In the genomic region with DNA sequence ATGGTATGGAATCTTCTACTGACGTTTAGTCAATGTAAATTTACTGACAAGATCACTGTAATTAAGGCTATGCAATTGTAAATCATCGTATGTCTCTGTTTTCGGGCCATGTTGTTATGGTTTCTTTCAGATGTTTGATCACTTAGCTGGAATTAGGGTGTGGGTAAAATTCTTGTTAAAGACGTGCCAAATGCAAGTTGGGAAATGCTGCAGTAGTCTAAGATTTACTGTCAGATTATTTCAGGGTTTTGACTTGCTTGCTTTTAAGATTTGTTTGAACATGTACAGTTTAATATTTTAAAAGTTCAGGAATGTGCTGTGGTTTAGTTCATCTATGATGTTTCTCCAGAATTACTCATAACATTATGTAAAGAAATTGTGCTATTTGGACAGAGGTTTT, we compare ENCODE assay signal across 13 cellular contexts. TPM values are rescaled to one million over a fixed set of nuclear protein-coding genes. Genes with fewer than 3 reads are reported as not detected.
DNase-seq lines count a peak whose midpoint lies in the region; ATAC-seq, FAIRE-seq and TF ChIP-seq lines count a peak whose summit lies in the region.
"Had no signal": no experiment of that assay in that cellular context is flagged by ENCODE, and none has a peak within 500 bp of the region (broad histone marks: within the 10 kb centered on the region; RNA-seq: fewer than 3 reads in every experiment).

No MANE protein-coding gene starts in this region.

- H3K36me3 ChIP-seq in lower lobe of right lung (no peaks in the 10 kb centered on the region), small intestine (ENCODE audit: control insufficient read depth in 2 of 2, insufficient read depth in 2 of 2, low read length in 2 of 2) (no peaks in the 10 kb centered on the region)
- H3K36me3 ChIP-seq: HAP-1, spleen had no signal

- peak; percentile 43 to 56 for ATAC-seq in lower lobe of right lung

- TF ChIP-seq CTCF in lower lobe of right lung (IDR thresholded peaks at IDR 0.05): no peak

- H3K27ac ChIP-seq in lower lobe of right lung (peak overlapping the region; percentile 54), small intestine (ENCODE audit: low read depth in 1 of 2, low read length in 1 of 2) (no peak overlapping the region)
- H3K27ac ChIP-seq: spleen had no signal

- H3K27me3 ChIP-seq in lower lobe of right lung (ENCODE audit: low read depth) (no peaks in the 10 kb centered on the region), small intestine (ENCODE audit: control insufficient read depth in 2 of 2, insufficient read depth in 2 of 2, low read length in 2 of 2) (no peaks in the 10 kb centered on the region)
- H3K27me3 ChIP-seq: spleen had no signal

- WGBS in small intestine, 3 donors: 33 to 48% (median 35%) methylated on average over 4 of the region's 4 CpGs

- peaks cover 30% of the 10 kb centered on the region for H3K4me1 ChIP-seq in lower lobe of right lung
- peaks cover 0 to 8% of the 10 kb centered on the region in 2 donors for H3K4me1 ChIP-seq in small intestine (ENCODE audit: control insufficient read depth in 2 of 2, insufficient read depth in 1 of 2, low read depth in 1 of 2, low read length in 1 of 2)
- H3K4me1 ChIP-seq: HAP-1 had no signal

- intact Hi-C loops in lower lobe of right lung (cut with DNase I): no loop called here

- no peaks in the 10 kb centered on the region for H3K9me3 ChIP-seq in lower lobe of right lung
- H3K9me3 ChIP-seq in small intestine (ENCODE audit: control insufficient read depth, low read depth): no peaks in the 10 kb centered on the region
- H3K9me3 ChIP-seq: HAP-1, spleen had no signal

- H3K4me3 ChIP-seq in lower lobe of right lung (no peak overlapping the region), small intestine (ENCODE audit: low read depth in 1 of 2, low read length in 2 of 2) (no peak overlapping the region)
- H3K4me3 ChIP-seq: HAP-1, spleen had no signal

- CTCF ChIA-PET in HEK293T (lab: Yijun Ruan, JAX): interaction anchor here (0.6 kb wide), 1 partner anchor 100 kb away, joined by 3 read pairs; no protein-coding TSS in a partner anchor

- DNase-seq in AG08396 (ENCODE audit: low spot score) (peak; percentile 30), HEK293T (ENCODE audit: extremely low spot score) (no peak), astrocyte of the hippocampus (ENCODE audit: low read depth, low spot score) (peak; percentile 51), lower lobe of right lung (no peak), NK-92 (lab: John Stamatoyannopoulos, UW; ENCODE audit: unreplicated experiment) (no peak), frontal cortex (ENCODE audit: low spot score in 2 of 2) (no peak), cerebellar nuclear complex (lab: John Stamatoyannopoulos, UW) (no peak), small intestine (no peak)
- DNase-seq: left ventricle myocardium superior, NCI-H1694 treated with DMSO at 0.1 percent for 48 hours, spleen had no signal

- FAIRE-seq in frontal cortex (lab: Jason Lieb, UNC): no peak
- no peak for FAIRE-seq in small intestine (lab: Jason Lieb, UNC)
- FAIRE-seq: endothelial cell of umbilical vein had no signal

- POLR2A ChIA-PET in HEK293T (lab: Yijun Ruan, JAX): interaction anchor here (1.1 to 5.6 kb wide), 2 partner anchors 10 to 86 kb away, joined by 3 to 35 read pairs; a partner anchor contains a TSS

TF ChIP-seq in HEK293T, 16 proteins besides CTCF, POLR2A, EP300 and RAD21:
- TF ChIP-seq TARDBP (IDR thresholded peaks at IDR 0.05) (no peak), ELF4 (IDR thresholded peaks at IDR 0.05) (no peak), LEF1 (IDR thresholded peaks at IDR 0.05; ENCODE audit: borderline replicate concordance) (no peak)
- TF ChIP-seq, protein P1, sequence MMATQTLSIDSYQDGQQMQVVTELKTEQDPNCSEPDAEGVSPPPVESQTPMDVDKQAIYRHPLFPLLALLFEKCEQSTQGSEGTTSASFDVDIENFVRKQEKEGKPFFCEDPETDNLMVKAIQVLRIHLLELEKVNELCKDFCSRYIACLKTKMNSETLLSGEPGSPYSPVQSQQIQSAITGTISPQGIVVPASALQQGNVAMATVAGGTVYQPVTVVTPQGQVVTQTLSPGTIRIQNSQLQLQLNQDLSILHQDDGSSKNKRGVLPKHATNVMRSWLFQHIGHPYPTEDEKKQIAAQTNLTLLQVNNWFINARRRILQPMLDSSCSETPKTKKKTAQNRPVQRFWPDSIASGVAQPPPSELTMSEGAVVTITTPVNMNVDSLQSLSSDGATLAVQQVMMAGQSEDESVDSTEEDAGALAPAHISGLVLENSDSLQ (IDR thresholded peaks at IDR 0.05): peak; percentile 80

RNA-seq across cellular contexts. Expression of a gene that starts 10.8 kb away (rescaled TPM):
- total RNA-seq in lower lobe of right lung (30.0 TPM), frontal cortex (61.1 TPM)
- polyA plus RNA-seq in small intestine: 10 to 100 TPM; 34.6 to 59.3 (median 37.0) TPM

Comparison
In these comparisons a context has a peak if more than half of its experiments do, and no peak if none do; other contexts are left out.
1. DNase-seq: peak in AG08396 (single experiment) and astrocyte of the hippocampus (single experiment); none in HEK293T (single experiment), lower lobe of right lung (single experiment), NK-92 (single experiment), frontal cortex (0 of 2), cerebellar nuclear complex (0 of 2) and small intestine (single experiment).